8 cellular contexts compared by ENCODE assay signal in the genomic region with DNA sequence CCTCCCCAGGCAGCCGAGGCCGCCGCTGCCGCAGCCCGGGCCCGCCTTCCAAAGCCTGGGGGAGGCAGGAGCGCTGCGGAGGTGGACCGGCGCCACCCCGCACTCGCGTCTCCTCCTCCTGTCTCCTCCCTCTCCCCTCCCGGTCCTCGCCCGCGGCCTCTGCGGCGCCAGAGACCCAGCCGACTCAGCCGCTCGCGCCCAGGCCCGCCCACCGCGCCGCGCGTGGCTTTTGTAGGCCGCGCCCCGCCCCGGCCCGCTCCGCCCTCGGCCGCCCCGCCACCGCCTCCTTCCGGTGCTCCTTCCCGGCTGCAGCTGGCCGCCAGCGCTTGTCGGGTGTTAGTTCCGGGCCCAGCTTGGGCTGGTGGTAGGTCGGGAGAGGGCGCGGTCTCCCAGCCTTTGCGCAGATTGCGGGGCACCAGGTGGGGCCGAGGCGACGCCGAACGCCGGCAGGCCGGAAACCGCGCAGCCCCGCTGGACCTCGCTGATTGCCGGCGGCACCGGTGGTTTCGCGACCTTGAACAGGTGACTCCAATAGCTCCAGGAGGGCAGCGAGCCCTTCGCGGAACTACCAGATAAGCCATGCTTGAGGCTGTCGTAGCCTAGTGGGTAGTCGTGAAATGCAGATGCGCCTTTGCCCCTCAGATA.
DNase-seq lines count a peak whose midpoint lies in the region; ATAC-seq lines count a peak whose summit lies in the region.

A gene with protein sequence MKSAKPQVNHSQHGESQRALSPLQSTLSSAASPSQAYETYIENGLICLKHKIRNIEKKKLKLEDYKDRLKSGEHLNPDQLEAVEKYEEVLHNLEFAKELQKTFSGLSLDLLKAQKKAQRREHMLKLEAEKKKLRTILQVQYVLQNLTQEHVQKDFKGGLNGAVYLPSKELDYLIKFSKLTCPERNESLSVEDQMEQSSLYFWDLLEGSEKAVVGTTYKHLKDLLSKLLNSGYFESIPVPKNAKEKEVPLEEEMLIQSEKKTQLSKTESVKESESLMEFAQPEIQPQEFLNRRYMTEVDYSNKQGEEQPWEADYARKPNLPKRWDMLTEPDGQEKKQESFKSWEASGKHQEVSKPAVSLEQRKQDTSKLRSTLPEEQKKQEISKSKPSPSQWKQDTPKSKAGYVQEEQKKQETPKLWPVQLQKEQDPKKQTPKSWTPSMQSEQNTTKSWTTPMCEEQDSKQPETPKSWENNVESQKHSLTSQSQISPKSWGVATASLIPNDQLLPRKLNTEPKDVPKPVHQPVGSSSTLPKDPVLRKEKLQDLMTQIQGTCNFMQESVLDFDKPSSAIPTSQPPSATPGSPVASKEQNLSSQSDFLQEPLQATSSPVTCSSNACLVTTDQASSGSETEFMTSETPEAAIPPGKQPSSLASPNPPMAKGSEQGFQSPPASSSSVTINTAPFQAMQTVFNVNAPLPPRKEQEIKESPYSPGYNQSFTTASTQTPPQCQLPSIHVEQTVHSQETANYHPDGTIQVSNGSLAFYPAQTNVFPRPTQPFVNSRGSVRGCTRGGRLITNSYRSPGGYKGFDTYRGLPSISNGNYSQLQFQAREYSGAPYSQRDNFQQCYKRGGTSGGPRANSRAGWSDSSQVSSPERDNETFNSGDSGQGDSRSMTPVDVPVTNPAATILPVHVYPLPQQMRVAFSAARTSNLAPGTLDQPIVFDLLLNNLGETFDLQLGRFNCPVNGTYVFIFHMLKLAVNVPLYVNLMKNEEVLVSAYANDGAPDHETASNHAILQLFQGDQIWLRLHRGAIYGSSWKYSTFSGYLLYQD (minus strand): TSS at position 202 of the 645 bp plus-strand sequence. CDS start 1,431 bp downstream, outside the sequence.

- peaks cover 41% of the 10 kb centered on the region for H3K4me1 Mint-ChIP-seq in central memory CD8-positive, alpha-beta T cell

- H3K9me3 Mint-ChIP-seq in central memory CD8-positive, alpha-beta T cell = no peaks in the 10 kb centered on the region

- peak; percentile 98 for DNase-seq in AG20443 (ENCODE audit: low spot score)
- peak; percentile 93 for DNase-seq in NCI-H345 treated with DMSO at 0.1 percent for 48 hours (lab: John Stamatoyannopoulos, UW; ENCODE audit: unreplicated experiment)
- peak; percentile 76 for DNase-seq in activated CD4-positive, CD25-positive, alpha-beta regulatory T cell treated with anti-CD3 and anti-CD28 coated beads, Interleukin-2, amount 50 U/mL, for 16 hours (ENCODE audit: low read depth, low spot score)
- DNase-seq in central memory CD8-positive, alpha-beta T cell (ENCODE audit: low spot score in 2 of 2) = peak; percentile 87 to 89
- peak; percentile 96 for DNase-seq in iris pigment epithelial cell (ENCODE audit: low read depth)
- peak; percentile 91 to 92 for DNase-seq in stimulated activated CD4-positive, alpha-beta T cell treated with anti-CD3 and anti-CD28 coated beads, Interleukin-12 subunit alpha, Interleukin-12 subunit beta, amount 100 ng/mL, for 24 hours (ENCODE audit: low read depth in 2 of 2)

- H3K36me3 Mint-ChIP-seq in central memory CD8-positive, alpha-beta T cell (ENCODE audit: insufficient read depth) = peaks cover 8% of the 10 kb centered on the region

- ATAC-seq in GM19043 (IDR thresholded peaks at IDR 0.05; ENCODE audit: low read depth, unreplicated experiment) = peak; percentile 87
- ATAC-seq in HG03354 (IDR thresholded peaks at IDR 0.05; ENCODE audit: poor library complexity, severe bottlenecking, unreplicated experiment) = peak; percentile 92
- peak; percentile 88 for ATAC-seq in central memory CD8-positive, alpha-beta T cell (replicated peaks; ENCODE audit: extremely low read depth, poor library complexity, severe bottlenecking)

- peak within 1 kb of the TSS; percentile 80 for H3K4me3 Mint-ChIP-seq in central memory CD8-positive, alpha-beta T cell

- peak within 1 kb of the TSS; percentile 86 for H3K27ac Mint-ChIP-seq in central memory CD8-positive, alpha-beta T cell (ENCODE audit: low read depth)

- no peaks in the 10 kb centered on the region for H3K27me3 Mint-ChIP-seq in central memory CD8-positive, alpha-beta T cell

Comparison
In these comparisons a context has a peak if more than half of its experiments do, and no peak if none do; other contexts are left out.
1. Peak in every context shown above with its lines: DNase-seq and ATAC-seq.